1 cellular context compared by ENCODE assay signal in genomic region chr1:58809327-58810040, GRCh38.
TF ChIP-seq lines count a peak whose summit lies in the region.

No MANE protein-coding gene starts in this region.

TF ChIP-seq in HepG2, 621 proteins besides CTCF, POLR2A, EP300 and RAD21 (continued from another document and continues in another):
- TF ChIP-seq AFF4 (CRISPR knock-in tag; IDR thresholded peaks at IDR 0.05) = no peak
- TF ChIP-seq LCORL (IDR thresholded peaks at IDR 0.05) = no peak
- peak; percentile 35; the same call in 1 of the 2 replicates for TF ChIP-seq LCORL (CRISPR knock-in tag; IDR thresholded peaks at IDR 0.05)
- TF ChIP-seq MXD3 (CRISPR knock-in tag; IDR thresholded peaks at IDR 0.05) = no peak
- no peak for TF ChIP-seq ZFP36L2 (CRISPR knock-in tag; IDR thresholded peaks at IDR 0.05)
- TF ChIP-seq MTA3 (CRISPR knock-in tag; IDR thresholded peaks at IDR 0.05) = no peak
- peak; percentile 86 for TF ChIP-seq PATZ1 (CRISPR knock-in tag; IDR thresholded peaks at IDR 0.05)
- TF ChIP-seq ZNF317 (CRISPR knock-in tag; IDR thresholded peaks at IDR 0.05) = no peak
- no peak for TF ChIP-seq SOX6 (IDR thresholded peaks at IDR 0.05)
- peak; percentile 55; the same call in 1 of the 2 replicates for TF ChIP-seq SOX6 (CRISPR knock-in tag; IDR thresholded peaks at IDR 0.05)
- TF ChIP-seq GATAD2A (CRISPR knock-in tag; IDR thresholded peaks at IDR 0.05) = peak; percentile 66
- TF ChIP-seq ZFP62 (CRISPR knock-in tag; IDR thresholded peaks at IDR 0.05) = no peak
- TF ChIP-seq GPBP1L1 (CRISPR knock-in tag; IDR thresholded peaks at IDR 0.05) = no peak
- no peak for TF ChIP-seq ZNF501 (CRISPR knock-in tag; IDR thresholded peaks at IDR 0.05)
- no peak for TF ChIP-seq BCL3 (CRISPR knock-in tag; IDR thresholded peaks at IDR 0.05)
- TF ChIP-seq ARID5B (CRISPR knock-in tag; IDR thresholded peaks at IDR 0.05) = 0 out of 2 replicates have a peak, but pooled peaks have one; percentile 33
- TF ChIP-seq ZNF775 (CRISPR knock-in tag; IDR thresholded peaks at IDR 0.05; ENCODE audit: borderline replicate concordance) = no peak
- TF ChIP-seq GRHL1 (CRISPR knock-in tag; conservative IDR thresholded peaks at IDR 0.05) = no peak
- no peak for TF ChIP-seq PCBP1 (IDR thresholded peaks at IDR 0.05; ENCODE audit: borderline replicate concordance, low read depth, low read length)
- TF ChIP-seq CEBPG (CRISPR knock-in tag; IDR thresholded peaks at IDR 0.05) = peak; percentile 55; the same call in 1 of the 2 replicates
- no peak for TF ChIP-seq ARNT (IDR thresholded peaks at IDR 0.05)
- no peak for TF ChIP-seq GLI4 (CRISPR knock-in tag; IDR thresholded peaks at IDR 0.05; ENCODE audit: borderline replicate concordance)
- peak; percentile 22; the same call in 1 of the 2 replicates for TF ChIP-seq ZNF362 (CRISPR knock-in tag; IDR thresholded peaks at IDR 0.05; ENCODE audit: borderline replicate concordance)
- TF ChIP-seq ZNF674 (CRISPR knock-in tag; IDR thresholded peaks at IDR 0.05; ENCODE audit: low read depth) = no peak
- peak; percentile 41; the same call in 1 of the 2 replicates for TF ChIP-seq MED1 (CRISPR knock-in tag; IDR thresholded peaks at IDR 0.05)
- TF ChIP-seq FOXK2 (IDR thresholded peaks at IDR 0.05) = no peak
- TF ChIP-seq TFE3 (CRISPR knock-in tag; IDR thresholded peaks at IDR 0.05) = peak; percentile 82; the same call in 1 of the 2 replicates
- TF ChIP-seq CENPBD1 (CRISPR knock-in tag; IDR thresholded peaks at IDR 0.05; ENCODE audit: borderline replicate concordance, low read depth) = no peak
- no peak for TF ChIP-seq ZBTB26 (CRISPR knock-in tag; IDR thresholded peaks at IDR 0.05; ENCODE audit: borderline replicate concordance)
- TF ChIP-seq ZNF782 (CRISPR knock-in tag; IDR thresholded peaks at IDR 0.05; ENCODE audit: borderline replicate concordance) = no peak
- 0 out of 2 replicates have a peak, but pooled peaks have one; percentile 33 for TF ChIP-seq ZNF264 (CRISPR knock-in tag; IDR thresholded peaks at IDR 0.05)
- peak; percentile 14; the same call in 1 of the 2 replicates for TF ChIP-seq CREM (IDR thresholded peaks at IDR 0.05)
- no peak for TF ChIP-seq CREM (CRISPR knock-in tag; IDR thresholded peaks at IDR 0.05)
- no peak for TF ChIP-seq ZBTB3 (CRISPR knock-in tag; IDR thresholded peaks at IDR 0.05; ENCODE audit: borderline replicate concordance, low read depth)
- no peak for TF ChIP-seq HDAC1 (CRISPR knock-in tag; IDR thresholded peaks at IDR 0.05)
- no peak for TF ChIP-seq NR2F1 (CRISPR knock-in tag; IDR thresholded peaks at IDR 0.05)
- peak; percentile 36; the same call in 1 of the 2 replicates for TF ChIP-seq SALL1 (CRISPR knock-in tag; IDR thresholded peaks at IDR 0.05)
- TF ChIP-seq ELF3 (CRISPR knock-in tag; IDR thresholded peaks at IDR 0.05) = peak; percentile 46; the same call in 1 of the 2 replicates
- peak; percentile 61 for TF ChIP-seq CEBPB (IDR thresholded peaks at IDR 0.05; ENCODE audit: borderline replicate concordance, low read depth, low read length)
- TF ChIP-seq FOXP1 (IDR thresholded peaks at IDR 0.05) = no peak
- 0 out of 2 replicates have a peak, but pooled peaks have one; percentile 26 for TF ChIP-seq FOXP1 (CRISPR knock-in tag; IDR thresholded peaks at IDR 0.05)
- peak; percentile 16; the same call in 1 of the 2 replicates for TF ChIP-seq ZFX (CRISPR knock-in tag; IDR thresholded peaks at IDR 0.05; ENCODE audit: low read depth)
- TF ChIP-seq FOSL2 (CRISPR knock-in tag; IDR thresholded peaks at IDR 0.05) = peak; percentile 24; the same call in 1 of the 2 replicates
- peak; percentile 33; the same call in 1 of the 2 replicates for TF ChIP-seq RCOR2 (CRISPR knock-in tag; IDR thresholded peaks at IDR 0.05)
- TF ChIP-seq ZNF629 (CRISPR knock-in tag; conservative IDR thresholded peaks at IDR 0.05) = peak; percentile 61; the same call in 1 of the 2 replicates
- no peak for TF ChIP-seq MEIS1 (CRISPR knock-in tag; IDR thresholded peaks at IDR 0.05; ENCODE audit: borderline replicate concordance)
- TF ChIP-seq NBN (conservative IDR thresholded peaks at IDR 0.05) = no peak
